Comparison of ENCODE assay signal across 1 cellular context in the genomic region with DNA sequence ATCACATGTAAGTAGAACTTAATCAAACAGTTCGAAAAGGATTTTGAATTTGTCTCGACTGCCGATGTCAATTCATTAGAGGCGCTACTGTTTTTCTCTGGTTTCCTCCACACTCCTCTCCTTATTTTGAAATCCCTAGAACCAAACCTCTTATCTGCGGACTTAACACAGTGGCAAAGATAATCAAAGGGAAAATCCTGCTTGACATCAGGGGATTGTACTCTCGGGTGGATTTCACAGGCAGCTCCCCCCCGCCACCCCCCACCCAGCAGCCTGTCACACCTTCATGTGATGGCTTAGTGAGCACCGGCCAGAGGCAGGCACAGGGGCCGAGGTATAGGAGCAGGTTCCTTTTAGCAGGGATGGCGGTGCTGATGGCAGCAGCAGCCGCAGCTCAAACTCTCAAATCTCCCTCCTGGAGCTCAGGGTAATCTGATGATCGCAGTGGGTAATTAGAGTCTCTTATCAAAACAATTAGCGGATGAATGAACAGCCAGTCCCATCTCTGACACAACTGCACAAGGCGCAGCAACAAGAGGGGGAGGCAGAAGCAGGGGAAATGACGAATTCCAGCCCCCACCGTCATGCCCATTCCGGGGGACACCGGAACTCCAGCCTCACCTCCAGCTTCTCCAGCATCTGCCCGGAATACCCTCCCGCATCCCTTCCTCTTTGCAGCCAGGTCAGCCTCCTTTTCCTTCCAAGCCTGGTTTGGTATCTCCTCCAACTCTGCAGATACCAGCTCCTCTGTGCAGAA.
TF ChIP-seq lines count a peak whose summit lies in the region.

No MANE protein-coding gene starts in this region.

TF ChIP-seq in H1, 55 proteins besides CTCF, POLR2A, EP300 and RAD21 (continued from another document):
- TF ChIP-seq CHD7 (IDR thresholded peaks at IDR 0.05; ENCODE audit: insufficient replicate concordance, low read length) = no peak
- no peak for TF ChIP-seq FOSL1 (IDR thresholded peaks at IDR 0.05; ENCODE audit: insufficient read depth, low read depth, low read length)
- no peak for TF ChIP-seq CEBPB (IDR thresholded peaks at IDR 0.05; ENCODE audit: low read depth, low read length)
- TF ChIP-seq ATF3 (IDR thresholded peaks at IDR 0.05; ENCODE audit: insufficient read depth, low read depth, low read length) = no peak
- TF ChIP-seq CHD1 (IDR thresholded peaks at IDR 0.05; ENCODE audit: low read depth, low read length) = no peak
- TF ChIP-seq RBBP5 (IDR thresholded peaks at IDR 0.05; ENCODE audit: borderline replicate concordance, low read depth, low read length) = no peak
- no peak for TF ChIP-seq TEAD4 (IDR thresholded peaks at IDR 0.05; ENCODE audit: low read depth, low read length)
- no peak for TF ChIP-seq POU5F1 (IDR thresholded peaks at IDR 0.05; ENCODE audit: low read depth, low read length)
- no peak for TF ChIP-seq CREB1 (IDR thresholded peaks at IDR 0.05)
- TF ChIP-seq SRF (IDR thresholded peaks at IDR 0.05; ENCODE audit: low read depth, low read length) = no peak
